ENCODE assay signal across 16 cellular contexts in genomic region chr14:91232052-91232451, GRCh38. TPM values are rescaled to one million over a fixed set of nuclear protein-coding genes. Genes with fewer than 3 reads are reported as not detected.
DNase-seq lines count a peak whose midpoint lies in the region; ATAC-seq and TF ChIP-seq lines count a peak whose summit lies in the region.
"Had no signal": no experiment of that assay in that cellular context is flagged by ENCODE, and none has a peak within 500 bp of the region (broad histone marks: within the 10 kb centered on the region; RNA-seq: fewer than 3 reads in every experiment).

No MANE protein-coding gene starts in this region.

- H3K4me1 Mint-ChIP-seq in activated CD8-positive, alpha-beta memory T cell treated with anti-CD3 and anti-CD28 coated beads, Interleukin-2, amount 10 ng/mL, durations not matched to agents 7 days and 5 days, result peaks cover 73% of the 10 kb centered on the region

- no peak for ATAC-seq in activated CD8-positive, alpha-beta memory T cell treated with anti-CD3 and anti-CD28 coated beads, Interleukin-2, amount 10 ng/mL, durations not matched to agents 7 days and 5 days
- no peak for ATAC-seq in HG03108 (IDR thresholded peaks at IDR 0.05; ENCODE audit: unreplicated experiment)
- ATAC-seq: gastrocnemius medialis, sciatic nerve had no signal

- no peak for TF ChIP-seq CTCF in stomach (IDR thresholded peaks at IDR 0.05)

- no peak for TF ChIP-seq EP300 in stomach (IDR thresholded peaks at IDR 0.05)

- TF ChIP-seq POLR2A in stomach (IDR thresholded peaks at IDR 0.05), result no peak

- H3K9me3 Mint-ChIP-seq in activated CD8-positive, alpha-beta memory T cell treated with anti-CD3 and anti-CD28 coated beads, Interleukin-2, amount 10 ng/mL, durations not matched to agents 7 days and 5 days (ENCODE audit: low read depth), result peaks cover 2% of the 10 kb centered on the region

- H3K4me3 ChIP-seq in effector memory CD4-positive, alpha-beta T cell (ENCODE audit: insufficient read depth, low read depth, low read length, poor library complexity, severe bottlenecking), result peak overlapping the region; percentile 18
- no peak overlapping the region for H3K4me3 ChIP-seq in stomach
- H3K4me3 ChIP-seq: cardiac muscle cell, gastrocnemius medialis had no signal

- intact Hi-C loops in stomach (cut with DNase I; ENCODE audit: low total_unique reads), result no loop called here

- CTCF ChIA-PET in activated CD8-positive, alpha-beta memory T cell treated with anti-CD3 and anti-CD28 coated beads, Interleukin-2, amount 10 ng/mL, durations not matched to agents 7 days and 5 days (lab: Charles Lee), result interaction anchor here (1.3 kb wide), 1 partner anchor 55 kb away, joined by 3 read pairs; no protein-coding TSS in a partner anchor

- no peaks in the 10 kb centered on the region for H3K27me3 Mint-ChIP-seq in activated CD8-positive, alpha-beta memory T cell treated with anti-CD3 and anti-CD28 coated beads, Interleukin-2, amount 10 ng/mL, durations not matched to agents 7 days and 5 days

- no peaks in the 10 kb centered on the region for H3K9me3 ChIP-seq in effector memory CD4-positive, alpha-beta T cell (ENCODE audit: control insufficient read depth, low read length)
- H3K9me3 ChIP-seq in stomach, result peaks cover 0 to 6% (median 2%) of the 10 kb centered on the region in 4 donors
- H3K9me3 ChIP-seq: gastrocnemius medialis had no signal

- peak overlapping the region; percentile 98 for H3K27ac Mint-ChIP-seq in activated CD8-positive, alpha-beta memory T cell treated with anti-CD3 and anti-CD28 coated beads, Interleukin-2, amount 10 ng/mL, durations not matched to agents 7 days and 5 days

- H3K36me3 Mint-ChIP-seq in activated CD8-positive, alpha-beta memory T cell treated with anti-CD3 and anti-CD28 coated beads, Interleukin-2, amount 10 ng/mL, durations not matched to agents 7 days and 5 days, result peaks cover 62% of the 10 kb centered on the region

- peaks cover 4% of the 10 kb centered on the region for H3K36me3 ChIP-seq in effector memory CD4-positive, alpha-beta T cell (ENCODE audit: control insufficient read depth, insufficient read depth, low read length)
- peaks cover 0 to 44% (median 33%) of the 10 kb centered on the region in 4 donors for H3K36me3 ChIP-seq in stomach
- H3K36me3 ChIP-seq: cardiac muscle cell had no signal

- peaks cover 70% of the 10 kb centered on the region for H3K4me1 ChIP-seq in effector memory CD4-positive, alpha-beta T cell (ENCODE audit: control insufficient read depth, insufficient read depth, low read length, poor library complexity, severe bottlenecking)
- H3K4me1 ChIP-seq in stomach, result peaks cover 0 to 46% (median 4%) of the 10 kb centered on the region in 4 donors
- H3K4me1 ChIP-seq: gastrocnemius medialis had no signal

- H3K4me3 Mint-ChIP-seq in activated CD8-positive, alpha-beta memory T cell treated with anti-CD3 and anti-CD28 coated beads, Interleukin-2, amount 10 ng/mL, durations not matched to agents 7 days and 5 days, result peak overlapping the region; percentile 70
- H3K4me3 Mint-ChIP-seq: activated naive CD4-positive, alpha-beta T cell treated with anti-CD3 and anti-CD28 coated beads for 36 hours had no signal

- no peaks in the 10 kb centered on the region for H3K27me3 ChIP-seq in effector memory CD4-positive, alpha-beta T cell (replicated peaks; ENCODE audit: control insufficient read depth, insufficient read depth, low read length, poor library complexity, severe bottlenecking)
- H3K27me3 ChIP-seq in stomach, result no peaks in the 10 kb centered on the region
- H3K27me3 ChIP-seq: cardiac muscle cell, gastrocnemius medialis had no signal

- WGBS in stomach, 5 donors, result 79 to 94% (median 82%) methylated on average over 2 of the region's 2 CpGs

- DNase-seq in activated CD8-positive, alpha-beta memory T cell treated with anti-CD3 and anti-CD28 coated beads, Interleukin-2, amount 10 ng/mL, durations not matched to agents 7 days and 5 days, result no peak
- no peak for DNase-seq in activated CD8-positive, alpha-beta memory T cell treated with anti-CD3 and anti-CD28 coated beads, Interleukin-2, amount 50 U/mL, for 4 hours
- peak; percentile 87 to 89 for DNase-seq in NCI-H524 (lab: John Stamatoyannopoulos, UW)
- no peak for DNase-seq in effector memory CD4-positive, alpha-beta T cell
- no peak for DNase-seq in stomach
- no peak for DNase-seq in GOT3 (lab: John Stamatoyannopoulos, UW)
- no peak for DNase-seq in cerebellar nuclear complex (lab: John Stamatoyannopoulos, UW)
- DNase-seq: activated naive CD4-positive, alpha-beta T cell treated with anti-CD3 and anti-CD28 coated beads for 36 hours; gastrocnemius medialis; mammary epithelial cell; NCI-H1694; NCI-H69; stimulated activated naive CD4-positive, alpha-beta T cell had no signal

- peak overlapping the region; percentile 89 for H3K27ac ChIP-seq in effector memory CD4-positive, alpha-beta T cell (ENCODE audit: insufficient read depth, low read length, poor library complexity, severe bottlenecking)
- peak overlapping the region; percentile 53 to 79 (median 60) for H3K27ac ChIP-seq in stomach
- H3K27ac ChIP-seq: cardiac muscle cell, gastrocnemius medialis had no signal

RNA-seq across cellular contexts. Expression of gene GPR68, which starts 12.5 kb away (rescaled TPM):
- total RNA-seq in activated CD8-positive, alpha-beta memory T cell treated with anti-CD3 and anti-CD28 coated beads, Interleukin-2, amount 10 ng/mL, durations not matched to agents 7 days and 5 days, result 10 to 100 TPM; 44.5 to 48.0 TPM
- 10 to 100 TPM in 2 of 5 donors, 1 to 10 TPM in 1, not detected in 2; 4.0 to 19.3 (median 11.0) TPM for total RNA-seq in stomach
- 10 to 100 TPM in 1 of 3 donors, 1 to 10 TPM in 2; 1.9 to 10.9 (median 7.2) TPM for polyA plus RNA-seq in stomach

Comparison
In these comparisons a context has a peak if more than half of its experiments do, and no peak if none do; other contexts are left out.
1. DNase-seq: peak in NCI-H524 (2 of 2); none in activated CD8-positive, alpha-beta memory T cell treated with anti-CD3 and anti-CD28 coated beads, Interleukin-2, amount 10 ng/mL, durations not matched to agents 7 days and 5 days (single experiment), activated CD8-positive, alpha-beta memory T cell treated with anti-CD3 and anti-CD28 coated beads, Interleukin-2, amount 50 U/mL, for 4 hours (single experiment), effector memory CD4-positive, alpha-beta T cell (0 of 3), stomach (single experiment), GOT3 (single experiment) and cerebellar nuclear complex (0 of 2).